7 cellular contexts compared by ENCODE assay signal in genomic region chr1:149826555-149826954, GRCh38. TPM values are rescaled to one million over a fixed set of nuclear protein-coding genes. Genes with fewer than 3 reads are reported as not detected.
"Had no signal": no experiment of that assay in that cellular context is flagged by ENCODE, and none has a peak within 500 bp of the region (broad histone marks: within the 10 kb centered on the region; RNA-seq: fewer than 3 reads in every experiment).

No MANE protein-coding gene starts in this region.

RNA-seq across cellular contexts. Expression of gene FCGR1A, which starts 44.1 kb away (rescaled TPM):
- total RNA-seq: dermis blood vessel endothelial cell, endothelial cell of umbilical vein, epithelial cell of proximal tubule, glomerular endothelial cell, kidney epithelial cell, mammary epithelial cell had no signal
- polyA plus RNA-seq: endothelial cell of umbilical vein, keratinocyte, mammary epithelial cell had no signal
